8 cellular contexts compared by ENCODE assay signal in the genomic region with DNA sequence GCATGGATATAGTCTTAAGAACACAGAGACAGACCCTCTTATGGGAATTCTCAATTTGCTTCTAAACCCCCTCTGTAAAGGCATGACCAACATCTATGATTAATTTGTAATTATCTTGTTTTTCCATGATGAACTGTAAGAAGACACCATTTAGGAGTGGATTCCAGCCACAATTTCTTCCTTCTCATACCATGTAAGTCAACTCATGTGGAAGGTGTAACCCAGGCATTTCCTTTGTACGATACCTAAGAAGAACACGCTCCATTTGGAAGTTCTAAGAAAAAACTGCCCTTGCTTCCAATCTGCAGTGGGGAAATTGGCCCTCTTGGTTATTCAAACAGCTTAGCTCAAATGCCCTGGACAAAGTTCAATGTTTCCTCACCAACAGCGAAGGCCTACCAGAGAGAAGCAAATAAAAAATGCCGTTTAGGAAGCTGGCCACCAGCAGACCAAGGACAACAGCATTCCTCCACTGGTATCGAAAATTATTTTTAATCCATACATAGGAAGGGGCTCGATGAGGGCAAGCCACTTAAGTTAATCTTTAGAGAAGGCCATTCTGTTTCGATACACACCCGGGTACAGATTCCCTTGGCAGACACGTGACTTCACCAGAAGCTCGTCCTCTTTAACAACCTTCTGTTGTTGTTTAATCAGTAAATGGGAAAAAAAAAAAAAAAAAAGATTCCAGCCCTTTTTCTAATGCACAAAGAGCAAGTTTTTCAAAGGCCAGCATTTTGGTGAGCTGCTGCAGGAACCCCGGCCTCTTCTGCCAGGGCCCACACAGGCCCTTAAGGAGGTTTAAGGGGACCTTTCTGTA. TPM values are rescaled to one million over a fixed set of nuclear protein-coding genes. Genes with fewer than 3 reads are reported as not detected.
DNase-seq lines count a peak whose midpoint lies in the region; TF ChIP-seq lines count a peak whose summit lies in the region.

No MANE protein-coding gene starts in this region.

- H3K27ac Mint-ChIP-seq in CD4-positive, alpha-beta memory T cell = peak overlapping the region; percentile 13 to 92 (median 61)

- H3K9me3 Mint-ChIP-seq in CD4-positive, alpha-beta memory T cell = no peaks in the 10 kb centered on the region

- H3K4me3 ChIP-seq in CD4-positive, alpha-beta memory T cell (ENCODE audit: low read length in 2 of 2) = no peak overlapping the region
- peak overlapping the region; percentile 85 for H3K4me3 ChIP-seq in osteoblast (ENCODE audit: insufficient read depth, low read length)

- H3K4me1 ChIP-seq in CD4-positive, alpha-beta memory T cell (ENCODE audit: insufficient read depth, low read length) = peaks cover 33% of the 10 kb centered on the region
- peaks cover 29% of the 10 kb centered on the region for H3K4me1 ChIP-seq in osteoblast (ENCODE audit: insufficient read depth, low read length)

- no peak overlapping the region for H3K27ac ChIP-seq in CD4-positive, alpha-beta memory T cell (ENCODE audit: low read depth, low read length)
- peak overlapping the region; percentile 71 for H3K27ac ChIP-seq in osteoblast (ENCODE audit: low read depth, low read length)

- no peaks in the 10 kb centered on the region for H3K9me3 ChIP-seq in CD4-positive, alpha-beta memory T cell (ENCODE audit: control insufficient read depth in 1 of 2, low read length in 2 of 2)
- H3K9me3 ChIP-seq in osteoblast (ENCODE audit: low read depth, low read length) = no peaks in the 10 kb centered on the region

- H4K20me1 ChIP-seq in osteoblast (ENCODE audit: insufficient read depth, low read length) = peaks cover 18% of the 10 kb centered on the region

- peaks cover 53% of the 10 kb centered on the region for H3K79me2 ChIP-seq in osteoblast (ENCODE audit: insufficient read depth, low read length)

- DNase-seq in CD4-positive, alpha-beta memory T cell = no peak
- DNase-seq in SK-MEL-5 (ENCODE audit: low read depth, low spot score) (peak; percentile 15), fibroblast of peridontal ligament (ENCODE audit: extremely low read depth) (peak; percentile 57), osteoblast (ENCODE audit: insufficient read length, low spot score, missing footprints) (peak; percentile 92), putamen (ENCODE audit: low spot score) (no peak), GM03348 (ENCODE audit: low spot score) (no peak), NCI-H1105 treated with DMSO at 0.1 percent for 48 hours (lab: John Stamatoyannopoulos, UW) (no peak), NCI-H345 (lab: John Stamatoyannopoulos, UW) (no peak)

- peak overlapping the region; percentile 60 for H2AFZ ChIP-seq in osteoblast (ENCODE audit: low read length)

- no peaks in the 10 kb centered on the region for H3K36me3 ChIP-seq in CD4-positive, alpha-beta memory T cell (ENCODE audit: insufficient read depth, low read length)
- H3K36me3 ChIP-seq in osteoblast (ENCODE audit: insufficient read depth, low read length) = peaks cover 6% of the 10 kb centered on the region

- in situ Hi-C loops in SK-MEL-5 (cut with HindIII; ENCODE audit: low pct_unique_long_range_greater_than_20kb, low sequenced_read_pairs) = no loop called here

- peak overlapping the region; percentile 73 for H3K4me2 ChIP-seq in osteoblast (ENCODE audit: insufficient read depth, low read length)

- POLR2A ChIA-PET in CD4-positive, alpha-beta memory T cell (lab: Charles Lee; ENCODE audit: partially characterized antibody) = no interaction called here

- peaks cover 0 to 6% of the 10 kb centered on the region in 2 donors for H3K36me3 Mint-ChIP-seq in CD4-positive, alpha-beta memory T cell

- peak overlapping the region; percentile 1 to 89 (median 39) for H3K4me3 Mint-ChIP-seq in CD4-positive, alpha-beta memory T cell

- CTCF ChIA-PET in CD4-positive, alpha-beta memory T cell (lab: Charles Lee; ENCODE audit: partially characterized antibody) = no interaction called here

- intact Hi-C loops in CD4-positive, alpha-beta memory T cell (cut with micrococcal nuclease) = no loop called here

- peaks cover 18 to 37% (median 24%) of the 10 kb centered on the region in 4 donors for H3K4me1 Mint-ChIP-seq in CD4-positive, alpha-beta memory T cell

- no peaks in the 10 kb centered on the region for H3K27me3 ChIP-seq in CD4-positive, alpha-beta memory T cell (ENCODE audit: insufficient read depth, low read length)
- no peaks in the 10 kb centered on the region for H3K27me3 ChIP-seq in osteoblast (ENCODE audit: insufficient read depth, low read length)

- TF ChIP-seq CTCF in osteoblast (IDR thresholded peaks at IDR 0.05; ENCODE audit: extremely low read depth, low read depth, low read length) = no peak

- H3K27me3 Mint-ChIP-seq in CD4-positive, alpha-beta memory T cell = no peaks in the 10 kb centered on the region

RNA-seq across cellular contexts. Expression of a gene that starts 2.6 kb away (rescaled TPM):
- total RNA-seq in CD4-positive, alpha-beta memory T cell = 10 to 100 TPM; 12.1 to 17.5 TPM
- 10 to 100 TPM; 15.5 to 23.5 TPM for polyA plus RNA-seq in CD4-positive, alpha-beta memory T cell
- 17.8 and 19.5 TPM in 2 replicates for total RNA-seq in SK-MEL-5 (2014; rRNA removed; shearing (Covaris generic))
- 16.3 and 21.5 TPM in 2 replicates for polyA plus RNA-seq in SK-MEL-5 (2015; cell fraction: cytosol; rRNA removed)
- 1.0 and 16.1 TPM in 2 replicates for polyA plus RNA-seq in SK-MEL-5 (2015; cell fraction: nucleus; rRNA removed)
- total RNA-seq in osteoblast = 37.6 and 38.3 TPM in 2 replicates

RNA-seq across cellular contexts. Expression of a gene that starts 2.6 kb away (rescaled TPM):
- 10 to 100 TPM; 29.2 to 29.9 TPM for total RNA-seq in CD4-positive, alpha-beta memory T cell
- polyA plus RNA-seq in CD4-positive, alpha-beta memory T cell = 10 to 100 TPM; 18.1 to 34.1 TPM
- 18.0 and 19.1 TPM in 2 replicates for total RNA-seq in SK-MEL-5 (2014; rRNA removed; shearing (Covaris generic))
- polyA plus RNA-seq in SK-MEL-5 (2015; cell fraction: cytosol; rRNA removed) = 21.6 and 30.4 TPM in 2 replicates
- 3.2 and 8.4 TPM in 2 replicates for polyA plus RNA-seq in SK-MEL-5 (2015; cell fraction: nucleus; rRNA removed)
- 52.2 and 57.2 TPM in 2 replicates for total RNA-seq in osteoblast

Comparison
In these comparisons a context has a peak if more than half of its experiments do, and no peak if none do; other contexts are left out.
1. DNase-seq: peak in SK-MEL-5 (single experiment), fibroblast of peridontal ligament (single experiment) and osteoblast (single experiment); none in CD4-positive, alpha-beta memory T cell (0 of 5), putamen (single experiment), GM03348 (single experiment), NCI-H1105 treated with DMSO at 0.1 percent for 48 hours (single experiment) and NCI-H345 (single experiment).